ENCODE assay signal across 9 cellular contexts in the genomic region with DNA sequence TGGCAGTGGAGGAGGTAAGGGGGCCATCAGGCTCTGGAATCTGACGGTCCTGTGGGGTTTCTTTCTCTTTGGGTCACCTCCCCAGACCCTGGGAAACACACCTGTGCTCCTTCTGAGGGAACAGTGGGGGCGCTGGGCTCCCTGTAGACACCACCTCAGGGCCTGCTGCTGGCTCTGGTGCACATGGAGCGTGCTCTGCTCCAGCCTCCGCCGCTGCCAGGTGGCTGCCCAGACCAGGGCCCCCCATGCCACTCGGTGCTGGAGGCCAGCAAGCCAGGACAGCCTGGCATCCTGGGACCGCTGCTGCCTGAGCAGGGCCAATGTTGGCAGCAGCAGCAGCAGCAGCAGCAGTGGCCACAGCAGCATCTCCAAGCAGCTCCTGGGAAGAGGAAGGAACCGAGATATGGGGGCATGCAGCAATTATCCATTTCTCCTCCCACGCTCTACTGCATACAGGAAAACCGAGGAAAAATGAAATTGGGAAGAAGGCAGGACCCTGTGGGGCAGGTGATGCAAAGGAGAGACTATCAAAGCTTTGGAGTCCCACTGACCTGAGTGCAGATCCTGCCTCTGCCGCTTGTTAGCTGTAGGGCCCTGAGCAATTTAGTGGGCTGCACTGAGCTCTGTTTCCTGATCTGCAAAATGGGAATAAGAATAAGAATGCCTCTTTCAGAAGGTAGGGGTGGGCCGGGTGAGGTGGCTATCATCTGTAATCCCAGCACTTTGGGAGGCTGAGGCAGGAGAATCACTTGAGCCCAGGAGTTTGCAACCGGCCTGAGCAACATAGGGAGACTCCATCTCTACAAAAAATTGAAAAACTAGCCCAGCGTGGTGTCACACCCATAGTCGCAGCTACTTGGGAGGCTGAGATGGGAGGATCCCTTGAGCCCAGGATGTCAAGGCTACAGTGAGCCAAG. TPM values are rescaled to one million over a fixed set of nuclear protein-coding genes. Genes with fewer than 3 reads are reported as not detected.
DNase-seq lines count a peak whose midpoint lies in the region.
"Had no signal": no experiment of that assay in that cellular context is flagged by ENCODE, and none has a peak within 500 bp of the region (broad histone marks: within the 10 kb centered on the region; RNA-seq: fewer than 3 reads in every experiment).

No MANE protein-coding gene starts in this region.

- H3K9ac ChIP-seq in iPS-18a (ENCODE audit: low read length) (no peak overlapping the region), stomach smooth muscle (ENCODE audit: low read length in 2 of 2) (peak overlapping the region; percentile 96 to 98)

- no peaks in the 10 kb centered on the region for H3K9me3 Mint-ChIP-seq in activated T-helper 1 cell treated with anti-CD3 and anti-CD28 coated beads, Interleukin-12 subunit alpha, Interleukin-12 subunit beta, Interleukin-2, Interleukin-4 antibody, amounts not matched to agents 30 ng/mL and 10 ng/mL and 1 ng/mL, durations not matched to agents 14 hours and 24 hours and 36 hours

- no peaks in the 10 kb centered on the region for H3K36me3 ChIP-seq in HAP-1 (replicated peaks)
- no peaks in the 10 kb centered on the region for H3K36me3 ChIP-seq in iPS-18a (ENCODE audit: control insufficient read depth, low read depth, low read length)
- H3K36me3 ChIP-seq in stomach smooth muscle (ENCODE audit: control insufficient read depth in 2 of 2, insufficient read depth in 2 of 2, low read length in 2 of 2): no peaks in the 10 kb centered on the region

- in situ Hi-C loops in HAP-1 (cut with MboI; ENCODE audit: low sequenced_read_pairs): no loop called here

- H3K27me3 Mint-ChIP-seq in activated T-helper 1 cell treated with anti-CD3 and anti-CD28 coated beads, Interleukin-12 subunit alpha, Interleukin-12 subunit beta, Interleukin-2, Interleukin-4 antibody, amounts not matched to agents 30 ng/mL and 10 ng/mL and 1 ng/mL, durations not matched to agents 14 hours and 24 hours and 36 hours (ENCODE audit: insufficient read depth): no peaks in the 10 kb centered on the region

- H3K4me3 ChIP-seq in HAP-1: peak overlapping the region; percentile 53
- H3K4me3 ChIP-seq in iPS-18a (ENCODE audit: low read length): peak overlapping the region; percentile 48
- H3K4me3 ChIP-seq in stomach smooth muscle (ENCODE audit: low read length in 2 of 2): peak overlapping the region; percentile 100

- H3K4me3 Mint-ChIP-seq in activated T-helper 1 cell treated with anti-CD3 and anti-CD28 coated beads, Interleukin-12 subunit alpha, Interleukin-12 subunit beta, Interleukin-2, Interleukin-4 antibody, amounts not matched to agents 30 ng/mL and 10 ng/mL and 1 ng/mL, durations not matched to agents 14 hours and 24 hours and 36 hours: peak overlapping the region; percentile 96

- H3K4me1 Mint-ChIP-seq in activated T-helper 1 cell treated with anti-CD3 and anti-CD28 coated beads, Interleukin-12 subunit alpha, Interleukin-12 subunit beta, Interleukin-2, Interleukin-4 antibody, amounts not matched to agents 30 ng/mL and 10 ng/mL and 1 ng/mL, durations not matched to agents 14 hours and 24 hours and 36 hours (ENCODE audit: low read depth): peaks cover 21% of the 10 kb centered on the region

- H3K27me3 ChIP-seq in HAP-1 (ENCODE audit: low read depth) (no peaks in the 10 kb centered on the region), iPS-18a (ENCODE audit: control insufficient read depth, insufficient read depth, low read length) (no peaks in the 10 kb centered on the region), stomach smooth muscle (ENCODE audit: control insufficient read depth in 1 of 2, insufficient read depth in 2 of 2, low read length in 2 of 2) (no peaks in the 10 kb centered on the region)

- H3K4me1 ChIP-seq in HAP-1: peaks cover 5% of the 10 kb centered on the region
- peaks cover 5% of the 10 kb centered on the region for H3K4me1 ChIP-seq in iPS-18a (ENCODE audit: control insufficient read depth, low read depth, low read length)
- H3K4me1 ChIP-seq in stomach smooth muscle (ENCODE audit: control insufficient read depth, insufficient read depth, low read length): peaks cover 18% of the 10 kb centered on the region

- intact Hi-C loops in activated T-helper 1 cell treated with anti-CD3 and anti-CD28 coated beads, Interleukin-12 subunit alpha, Interleukin-12 subunit beta, Interleukin-2, Interleukin-4 antibody, amounts not matched to agents 30 ng/mL and 10 ng/mL and 1 ng/mL, durations not matched to agents 14 hours and 24 hours and 36 hours (cut with micrococcal nuclease): loop anchor here (1.0 to 5.0 kb wide), 3 partner anchors 12 to 829 kb away; partner anchors contain the start of genes KCNH4 and VAT1

- H3K27ac ChIP-seq in iPS-18a (ENCODE audit: low read length) (no peak overlapping the region), stomach smooth muscle (ENCODE audit: low read length) (peak overlapping the region; percentile 70)

- peaks cover 2% of the 10 kb centered on the region for H3K36me3 Mint-ChIP-seq in activated T-helper 1 cell treated with anti-CD3 and anti-CD28 coated beads, Interleukin-12 subunit alpha, Interleukin-12 subunit beta, Interleukin-2, Interleukin-4 antibody, amounts not matched to agents 30 ng/mL and 10 ng/mL and 1 ng/mL, durations not matched to agents 14 hours and 24 hours and 36 hours (ENCODE audit: low read depth)

- H3K27ac Mint-ChIP-seq in activated T-helper 1 cell treated with anti-CD3 and anti-CD28 coated beads, Interleukin-12 subunit alpha, Interleukin-12 subunit beta, Interleukin-2, Interleukin-4 antibody, amounts not matched to agents 30 ng/mL and 10 ng/mL and 1 ng/mL, durations not matched to agents 14 hours and 24 hours and 36 hours: peak overlapping the region; percentile 95

- DNase-seq in HAP-1 (ENCODE audit: low spot score in 2 of 2) (no peak), NCI-H774 (lab: John Stamatoyannopoulos, UW) (no peak), NCI-H510A (lab: John Stamatoyannopoulos, UW) (no peak), DMS79 (lab: John Stamatoyannopoulos, UW) (no peak)
- no peak for DNase-seq in activated T-helper 1 cell treated with anti-CD3 and anti-CD28 coated beads, Interleukin-12 subunit alpha, Interleukin-12 subunit beta, Interleukin-2, Interleukin-4 antibody, amounts not matched to agents 30 ng/mL and 10 ng/mL and 1 ng/mL, durations not matched to agents 14 hours and 24 hours and 36 hours (ENCODE audit: low spot score)
- no peak for DNase-seq in activated effector memory CD4-positive, alpha-beta T cell treated with anti-CD3 and anti-CD28 coated beads, Interleukin-2, amount 50 U/mL, for 16 hours

- H3K9me3 ChIP-seq in HAP-1: no peaks in the 10 kb centered on the region
- H3K9me3 ChIP-seq in iPS-18a (ENCODE audit: control insufficient read depth, low read depth, low read length): no peaks in the 10 kb centered on the region
- H3K9me3 ChIP-seq in stomach smooth muscle (ENCODE audit: control insufficient read depth in 2 of 2, low read length in 2 of 2): no peaks in the 10 kb centered on the region

RNA-seq across cellular contexts. Expression of gene GHDC, which starts 0.8 kb away (rescaled TPM):
- total RNA-seq in activated T-helper 1 cell treated with anti-CD3 and anti-CD28 coated beads, Interleukin-12 subunit alpha, Interleukin-12 subunit beta, Interleukin-2, Interleukin-4 antibody, amounts not matched to agents 30 ng/mL and 10 ng/mL and 1 ng/mL, durations not matched to agents 14 hours and 24 hours and 36 hours: 15.2 and 15.5 TPM in 2 replicates

RNA-seq across cellular contexts. Expression of gene HCRT, which starts 8.2 kb away (rescaled TPM):
- not detected in 2 replicates for total RNA-seq in activated T-helper 1 cell treated with anti-CD3 and anti-CD28 coated beads, Interleukin-12 subunit alpha, Interleukin-12 subunit beta, Interleukin-2, Interleukin-4 antibody, amounts not matched to agents 30 ng/mL and 10 ng/mL and 1 ng/mL, durations not matched to agents 14 hours and 24 hours and 36 hours
- total RNA-seq: M059J had no signal

RNA-seq across cellular contexts. Expression of gene KCNH4, which starts 12.5 kb away (rescaled TPM):
- total RNA-seq in activated T-helper 1 cell treated with anti-CD3 and anti-CD28 coated beads, Interleukin-12 subunit alpha, Interleukin-12 subunit beta, Interleukin-2, Interleukin-4 antibody, amounts not matched to agents 30 ng/mL and 10 ng/mL and 1 ng/mL, durations not matched to agents 14 hours and 24 hours and 36 hours: 1.7 and 1.9 TPM in 2 replicates
- total RNA-seq: M059J had no signal

RNA-seq across cellular contexts. Expression of gene RAB5C, which starts 38.7 kb away (rescaled TPM):
- total RNA-seq in activated T-helper 1 cell treated with anti-CD3 and anti-CD28 coated beads, Interleukin-12 subunit alpha, Interleukin-12 subunit beta, Interleukin-2, Interleukin-4 antibody, amounts not matched to agents 30 ng/mL and 10 ng/mL and 1 ng/mL, durations not matched to agents 14 hours and 24 hours and 36 hours: 73.3 and 80.0 TPM in 2 replicates

Comparison
In these comparisons a context has a peak if more than half of its experiments do, and no peak if none do; other contexts are left out.
1. H3K4me3 ChIP-seq: peak in every context shown above with its lines; median percentile 100 in stomach smooth muscle; 53 in HAP-1; 48 in iPS-18a.